ENCODE assay signal across 8 cellular contexts in genomic region chr9:110256392-110257096, GRCh38. TPM values are rescaled to one million over a fixed set of nuclear protein-coding genes. Genes with fewer than 3 reads are reported as not detected.
DNase-seq lines count a peak whose midpoint lies in the region; ATAC-seq and TF ChIP-seq lines count a peak whose summit lies in the region.

Gene TXN, minus strand, starts transcription at chr9:110256507. Its CDS starts 72 bp downstream, at chr9:110256435.

- ATAC-seq in HG02840 (IDR thresholded peaks at IDR 0.05; ENCODE audit: low FRiP score, unreplicated experiment) (peak; percentile 61), left cardiac atrium (peak; percentile 95 to 96)

- no peaks in the 10 kb centered on the region for H3K27me3 ChIP-seq in prostate gland (replicated peaks; ENCODE audit: insufficient read depth)

- intact Hi-C loops in T-helper 1 cell treated with Interleukin-12 subunit alpha and Interleukin-12 subunit beta and Interleukin-4 antibody, amounts not matched to agents 30 ng/mL and 1 ng/mL, for 36 hours (cut with micrococcal nuclease): loop anchor here (1.0 to 10.0 kb wide), 15 partner anchors 60 to 1638 kb away; partner anchors contain the start of genes ABITRAM, CTNNAL1, DNAJC25 and ECPAS
- intact Hi-C loops in left cardiac atrium (cut with DNase I): no loop called here
- intact Hi-C loops in prostate gland (cut with DNase I): loop anchor here (10.0 kb wide), 1 partner anchor 72 kb away; no protein-coding TSS in a partner anchor

- DNase-seq in GM13977 (ENCODE audit: low spot score) (peak; percentile 89), NCI-H1436 (lab: John Stamatoyannopoulos, UW) (peak; percentile 68), amniotic epithelial cell (ENCODE audit: low read depth) (peak; percentile 85), left cardiac atrium (peak; percentile 94), prostate gland (ENCODE audit: low spot score) (peak; percentile 84)

- H3K27ac ChIP-seq in prostate gland (peak within 1 kb of the TSS; percentile 89 to 92), urinary bladder (ENCODE audit: low read depth) (peak within 1 kb of the TSS; percentile 87)

- no peak for TF ChIP-seq CTCF in GM13977 (IDR thresholded peaks at IDR 0.05; ENCODE audit: extremely low read depth, insufficient read depth, missing control alignments)
- no peak for TF ChIP-seq CTCF in prostate gland (IDR thresholded peaks at IDR 0.05)

- TF ChIP-seq POLR2A in prostate gland (IDR thresholded peaks at IDR 0.05): peak; percentile 76

- H3K9me3 ChIP-seq in prostate gland: no peaks in the 10 kb centered on the region

- WGBS in prostate gland: 0% methylated on average over 46 of the region's 64 CpGs
- under 1% methylated on average over 64 of the region's 64 CpGs for WGBS in urinary bladder

- H3K36me3 ChIP-seq in prostate gland: no peaks in the 10 kb centered on the region
- H3K36me3 ChIP-seq in urinary bladder (ENCODE audit: insufficient read depth): no peaks in the 10 kb centered on the region

- H3K4me1 ChIP-seq in prostate gland (replicated peaks) (no peaks in the 10 kb centered on the region), urinary bladder (ENCODE audit: insufficient read depth) (no peaks in the 10 kb centered on the region)

- in situ Hi-C loops in GM13977 (cut with MboI; ENCODE audit: low pct_unique_long_range_greater_than_20kb, low sequenced_read_pairs, unreplicated experiment): no loop called here

- H3K4me3 ChIP-seq in prostate gland (peak within 1 kb of the TSS; percentile 84 to 95), urinary bladder (ENCODE audit: low read depth, low read length) (peak within 1 kb of the TSS; percentile 93)

RNA-seq across cellular contexts. Expression of gene TXN, which starts in this region (rescaled TPM):
- 326 and 327 TPM in 2 replicates for total RNA-seq in T-helper 1 cell treated with Interleukin-12 subunit alpha and Interleukin-12 subunit beta and Interleukin-4 antibody, amounts not matched to agents 30 ng/mL and 1 ng/mL, for 36 hours
- total RNA-seq in left cardiac atrium (10 to 100 TPM; 63.8 to 89.0 TPM), prostate gland (100 to 1,000 TPM in 1 of 2 donors, 10 to 100 TPM in 1; 56.9 to 164 TPM), urinary bladder (90.6 TPM)
- polyA plus RNA-seq in urinary bladder: 211 TPM

Comparison
In these comparisons a context has a peak if more than half of its experiments do, and no peak if none do; other contexts are left out.
1. Peak in every context shown above with its lines: DNase-seq, ATAC-seq, H3K4me3 ChIP-seq and H3K27ac ChIP-seq.
2. intact Hi-C loops: an anchor here in T-helper 1 cell treated with Interleukin-12 subunit alpha and Interleukin-12 subunit beta and Interleukin-4 antibody, amounts not matched to agents 30 ng/mL and 1 ng/mL, for 36 hours (1.0 to 10.0 kb wide) and prostate gland (10.0 kb wide); none called in left cardiac atrium.